8 cellular contexts compared by ENCODE assay signal in genomic region chr12:51217968-51218606, GRCh38. TPM values are rescaled to one million over a fixed set of nuclear protein-coding genes. Genes with fewer than 3 reads are reported as not detected.
DNase-seq lines count a peak whose midpoint lies in the region; ATAC-seq and TF ChIP-seq lines count a peak whose summit lies in the region.

TSS of gene POU6F1 (minus strand) at chr12:51218062. CDS start at chr12:51206836, 11,226 bp downstream.

- TF ChIP-seq RAD21 in Ishikawa (IDR thresholded peaks at IDR 0.05; ENCODE audit: low read depth), result no peak

- H3K36me3 Mint-ChIP-seq in neural crest cell (ENCODE audit: low read depth), result no peaks in the 10 kb centered on the region

- H3K27me3 Mint-ChIP-seq in neural crest cell (ENCODE audit: low read depth), result no peaks in the 10 kb centered on the region

- peak within 1 kb of the TSS; percentile 79 for H3K4me3 Mint-ChIP-seq in neural crest cell

- H3K4me1 Mint-ChIP-seq in neural crest cell, result peaks cover 17% of the 10 kb centered on the region

- peak within 1 kb of the TSS; percentile 85 for H3K27ac Mint-ChIP-seq in neural crest cell (ENCODE audit: unreplicated experiment)

- peak; percentile 40 for TF ChIP-seq CTCF in foreskin fibroblast (IDR thresholded peaks at IDR 0.05; ENCODE audit: low read depth, low read length)
- TF ChIP-seq CTCF in neural crest cell (conservative IDR thresholded peaks at IDR 0.05), result peak; percentile 63

- no peaks in the 10 kb centered on the region for H3K9me3 ChIP-seq in stomach smooth muscle (ENCODE audit: control insufficient read depth in 2 of 2, low read length in 2 of 2)

- no peaks in the 10 kb centered on the region for H3K9me3 Mint-ChIP-seq in neural crest cell

- DNase-seq in DMS53 (lab: John Stamatoyannopoulos, UW) (peak; percentile 91), RPMI8226 (peak; percentile 83), activated gamma-delta T cell (lab: John Stamatoyannopoulos, UW) (peak; percentile 49), foreskin fibroblast (peak; percentile 77 to 93), neural crest cell (ENCODE audit: low read depth, low spot score) (peak; percentile 58)

- no peaks in the 10 kb centered on the region for H3K36me3 ChIP-seq in stomach smooth muscle (ENCODE audit: control insufficient read depth in 2 of 2, insufficient read depth in 2 of 2, low read length in 2 of 2)

- H3K4me3 ChIP-seq in foreskin fibroblast (ENCODE audit: low read depth in 1 of 2, low read length in 2 of 2) (peak within 1 kb of the TSS; percentile 48 to 85), stomach smooth muscle (ENCODE audit: low read length in 2 of 2) (peak within 1 kb of the TSS; percentile 91 to 97)

- no peaks in the 10 kb centered on the region for H3K27me3 ChIP-seq in stomach smooth muscle (ENCODE audit: control insufficient read depth in 1 of 2, insufficient read depth in 2 of 2, low read length in 2 of 2)

- peak within 1 kb of the TSS; percentile 93 to 98 for H3K9ac ChIP-seq in stomach smooth muscle (ENCODE audit: low read length in 2 of 2)

- no peak for TF ChIP-seq EP300 in Ishikawa (IDR thresholded peaks at IDR 0.05; ENCODE audit: borderline replicate concordance)

- peaks cover 15% of the 10 kb centered on the region for H3K4me1 ChIP-seq in stomach smooth muscle (ENCODE audit: control insufficient read depth, insufficient read depth, low read length)

- ATAC-seq in GM21528 (IDR thresholded peaks at IDR 0.05; ENCODE audit: low FRiP score, unreplicated experiment), result peak; percentile 77

- peak within 1 kb of the TSS; percentile 90 for H3K27ac ChIP-seq in stomach smooth muscle (ENCODE audit: low read length)

TF ChIP-seq in Ishikawa, 13 proteins besides CTCF, POLR2A, EP300 and RAD21:
- TF ChIP-seq, protein P1, sequence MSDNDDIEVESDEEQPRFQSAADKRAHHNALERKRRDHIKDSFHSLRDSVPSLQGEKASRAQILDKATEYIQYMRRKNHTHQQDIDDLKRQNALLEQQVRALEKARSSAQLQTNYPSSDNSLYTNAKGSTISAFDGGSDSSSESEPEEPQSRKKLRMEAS (IDR thresholded peaks at IDR 0.05), result peak; percentile 81
- TF ChIP-seq YY1 (IDR thresholded peaks at IDR 0.05; ENCODE audit: low read depth) (peak; percentile 27; the same call in 1 of the 2 replicates), CREB1 (IDR thresholded peaks at IDR 0.05; ENCODE audit: low read depth) (0 out of 2 replicates have a peak, but pooled peaks have one; percentile 49), ZBTB7A (IDR thresholded peaks at IDR 0.05; ENCODE audit: low read depth) (peak; percentile 98), NFIC (IDR thresholded peaks at IDR 0.05) (no peak), TAF1 (IDR thresholded peaks at IDR 0.05; ENCODE audit: low read depth) (peak; percentile 37), REST (IDR thresholded peaks at IDR 0.05; ENCODE audit: low read depth) (no peak), TCF12 (IDR thresholded peaks at IDR 0.05; ENCODE audit: low read depth) (peak; percentile 46), EGR1 (IDR thresholded peaks at IDR 0.05) (peak; percentile 69), TEAD4 (IDR thresholded peaks at IDR 0.05) (0 out of 2 replicates have a peak, but pooled peaks have one; percentile 20), FOXM1 (IDR thresholded peaks at IDR 0.05; ENCODE audit: borderline replicate concordance, low read depth) (no peak), CEBPB (IDR thresholded peaks at IDR 0.05) (no peak)
- TF ChIP-seq, protein P2, sequence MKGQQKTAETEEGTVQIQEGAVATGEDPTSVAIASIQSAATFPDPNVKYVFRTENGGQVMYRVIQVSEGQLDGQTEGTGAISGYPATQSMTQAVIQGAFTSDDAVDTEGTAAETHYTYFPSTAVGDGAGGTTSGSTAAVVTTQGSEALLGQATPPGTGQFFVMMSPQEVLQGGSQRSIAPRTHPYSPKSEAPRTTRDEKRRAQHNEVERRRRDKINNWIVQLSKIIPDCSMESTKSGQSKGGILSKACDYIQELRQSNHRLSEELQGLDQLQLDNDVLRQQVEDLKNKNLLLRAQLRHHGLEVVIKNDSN (IDR thresholded peaks at IDR 0.05), result no peak; the same call in 1 of the 2 replicates

RNA-seq across cellular contexts. Expression of gene POU6F1, which starts in this region (rescaled TPM):
- total RNA-seq in neural crest cell, result 7.7 and 9.3 TPM in 2 replicates

Comparison
In these comparisons a context has a peak if more than half of its experiments do, and no peak if none do; other contexts are left out.
1. Peak in every context shown above with its lines: DNase-seq, ATAC-seq, H3K4me3 ChIP-seq and H3K27ac ChIP-seq.